ENCODE assay signal across 24 cellular contexts in genomic region chr1:200897188-200897710, GRCh38. TPM values are rescaled to one million over a fixed set of nuclear protein-coding genes. Genes with fewer than 3 reads are reported as not detected.
DNase-seq lines count a peak whose midpoint lies in the region; ATAC-seq, FAIRE-seq and TF ChIP-seq lines count a peak whose summit lies in the region.
"Had no signal": no experiment of that assay in that cellular context is flagged by ENCODE, and none has a peak within 500 bp of the region (broad histone marks: within the 10 kb centered on the region; RNA-seq: fewer than 3 reads in every experiment).

No MANE protein-coding gene starts in this region.

- H3K27ac ChIP-seq in hepatocyte (peak overlapping the region; percentile 100), rectal smooth muscle tissue (ENCODE audit: low read depth, low read length) (no peak overlapping the region)
- H3K27ac ChIP-seq: psoas muscle, WERI-Rb-1 had no signal

- H3K4me3 ChIP-seq in hepatocyte (no peak overlapping the region), rectal smooth muscle tissue (ENCODE audit: low read length) (peak overlapping the region; percentile 55)
- H3K4me3 ChIP-seq: psoas muscle had no signal

- TF ChIP-seq POLR2A in GM12891 (IDR thresholded peaks at IDR 0.05; ENCODE audit: low read depth, low read length): no peak

- no peak for FAIRE-seq in GM12891 (lab: Jason Lieb, UNC)

- peaks cover 13% of the 10 kb centered on the region for H3K4me1 Mint-ChIP-seq in T-helper 17 cell
- H3K4me1 Mint-ChIP-seq: central memory CD8-positive, alpha-beta T cell had no signal

- TF ChIP-seq CTCF in GM13976 (IDR thresholded peaks at IDR 0.05; ENCODE audit: borderline replicate concordance, control extremely low read depth, extremely low read depth, insufficient read depth, missing control alignments): no peak
- no peak for TF ChIP-seq CTCF in hepatocyte (IDR thresholded peaks at IDR 0.05; ENCODE audit: poor library complexity)

- ATAC-seq in T-helper 17 cell (no peak), HG03135 (IDR thresholded peaks at IDR 0.05; ENCODE audit: unreplicated experiment) (no peak)
- ATAC-seq: natural killer cell treated with Interleukin-12 subunit alpha and Interleukin-12 subunit beta and Interleukin-15 and Interleukin-18, amount 100 ng/mL, for 72 hours; psoas muscle had no signal

- peaks cover 18% of the 10 kb centered on the region for H3K27me3 Mint-ChIP-seq in T-helper 17 cell

- H3K4me1 ChIP-seq in hepatocyte (ENCODE audit: insufficient read depth) (peaks cover 41% of the 10 kb centered on the region), rectal smooth muscle tissue (ENCODE audit: control insufficient read depth, insufficient read depth, low read length) (no peaks in the 10 kb centered on the region)
- H3K4me1 ChIP-seq: psoas muscle had no signal

- peaks cover 56% of the 10 kb centered on the region for H3K79me2 ChIP-seq in hepatocyte

- H4K20me1 ChIP-seq in hepatocyte (ENCODE audit: insufficient read depth, poor library complexity, severe bottlenecking): peaks cover 10% of the 10 kb centered on the region

- H3K4me3 Mint-ChIP-seq in T-helper 17 cell: no peak overlapping the region
- H3K4me3 Mint-ChIP-seq: activated CD4-positive, alpha-beta memory T cell treated with anti-CD3 and anti-CD28 coated beads for 36 hours; CD4-positive, alpha-beta memory T cell; central memory CD8-positive, alpha-beta T cell; natural killer cell treated with Interleukin-12 subunit alpha and Interleukin-12 subunit beta and Interleukin-15 and Interleukin-18, amount 100 ng/mL, for 72 hours had no signal

- no peaks in the 10 kb centered on the region for H3K36me3 ChIP-seq in hepatocyte (replicated peaks; ENCODE audit: insufficient read depth, low read depth)
- H3K36me3 ChIP-seq in rectal smooth muscle tissue (ENCODE audit: control insufficient read depth, insufficient read depth, low read length): peaks cover 11% of the 10 kb centered on the region

- no peak overlapping the region for H2AFZ ChIP-seq in hepatocyte

- in situ Hi-C loops in GM13976 (cut with MboI; ENCODE audit: low sequenced_read_pairs, unreplicated experiment): no loop called here

- DNase-seq in GM13976 (ENCODE audit: low spot score): peak; percentile 23
- DNase-seq in T-helper 17 cell: no peak
- DNase-seq in hepatocyte (ENCODE audit: low spot score): peak; percentile 60
- DNase-seq in T-helper 2 cell: no peak
- no peak for DNase-seq in GM12891 (ENCODE audit: insufficient read length, low spot score)
- no peak for DNase-seq in amniotic stem cell (lab: John Stamatoyannopoulos, UW)
- DNase-seq: activated CD4-positive, alpha-beta memory T cell treated with anti-CD3 and anti-CD28 coated beads for 36 hours; activated naive CD4-positive, alpha-beta T cell; activated T-cell treated with anti-CD3 and anti-CD28 coated beads for 4 hours; amygdala; CD4-positive, alpha-beta memory T cell; effector memory CD4-positive, alpha-beta T cell; hypothalamus; NCI-H1105 treated with DMSO at 0.1 percent for 48 hours; NCI-H2107; NCI-H526 treated with DMSO at 0.1 percent for 48 hours; psoas muscle; WERI-Rb-1 had no signal

- no peak overlapping the region for H3K9ac ChIP-seq in rectal smooth muscle tissue (ENCODE audit: low read length)

- H3K4me2 ChIP-seq in hepatocyte: peak overlapping the region; percentile 89

- no peaks in the 10 kb centered on the region for H3K27me3 ChIP-seq in hepatocyte
- no peaks in the 10 kb centered on the region for H3K27me3 ChIP-seq in rectal smooth muscle tissue (ENCODE audit: control insufficient read depth, insufficient read depth, low read length)

- H3K36me3 Mint-ChIP-seq in T-helper 17 cell (ENCODE audit: low read depth): no peaks in the 10 kb centered on the region
- H3K36me3 Mint-ChIP-seq: activated CD4-positive, alpha-beta memory T cell treated with anti-CD3 and anti-CD28 coated beads for 36 hours; CD4-positive, alpha-beta memory T cell; natural killer cell treated with Interleukin-12 subunit alpha and Interleukin-12 subunit beta and Interleukin-15 and Interleukin-18, amount 100 ng/mL, for 72 hours had no signal

- no peaks in the 10 kb centered on the region for H3K9me3 ChIP-seq in T-helper 17 cell (ENCODE audit: control insufficient read depth, low read length, poor library complexity, severe bottlenecking)
- H3K9me3 ChIP-seq in hepatocyte (ENCODE audit: low read depth): no peaks in the 10 kb centered on the region
- H3K9me3 ChIP-seq: psoas muscle had no signal

- 75% methylated on average over 5 of the region's 6 CpGs for WGBS in hepatocyte (ENCODE audit: low lambda C conversion rate, missing lambda C conversion rate)

- peak overlapping the region; percentile 6 for H3K27ac Mint-ChIP-seq in T-helper 17 cell
- H3K27ac Mint-ChIP-seq: activated CD4-positive, alpha-beta memory T cell treated with anti-CD3 and anti-CD28 coated beads for 36 hours had no signal

- H3K9me2 ChIP-seq in hepatocyte (replicated peaks; ENCODE audit: insufficient read depth): no peaks in the 10 kb centered on the region

TF ChIP-seq in GM12891, 5 proteins besides CTCF, POLR2A, EP300 and RAD21:
- TF ChIP-seq POLR2AphosphoS5 (IDR thresholded peaks at IDR 0.05; ENCODE audit: low read depth, low read length): no peak
- no peak for TF ChIP-seq POU2F2 (IDR thresholded peaks at IDR 0.05; ENCODE audit: low read depth, low read length)
- TF ChIP-seq SPI1 (IDR thresholded peaks at IDR 0.05; ENCODE audit: low read depth, low read length): no peak
- no peak for TF ChIP-seq TAF1 (IDR thresholded peaks at IDR 0.05; ENCODE audit: low read depth, low read length)
- TF ChIP-seq PAX5 (IDR thresholded peaks at IDR 0.05; ENCODE audit: insufficient read depth, low read length, severe bottlenecking): no peak

RNA-seq across cellular contexts. Expression of gene INAVA, which starts 2.5 kb away (rescaled TPM):
- total RNA-seq in T-helper 17 cell (under 1 TPM; 0.25 to 0.39 TPM), hepatocyte (40.5 and 51.0 TPM in 2 replicates)
- polyA plus RNA-seq in hepatocyte: 60.8 and 79.7 TPM in 2 replicates
- polyA plus RNA-seq in GM12891 (2012; ENCODE audit: low read depth, missing spikeins): 4.5 TPM
- total RNA-seq: activated CD4-positive, alpha-beta memory T cell treated with anti-CD3 and anti-CD28 coated beads for 36 hours; psoas muscle; T-helper 1 cell treated with Interleukin-12 subunit alpha and Interleukin-12 subunit beta and Interleukin-4 antibody, amounts not matched to agents 30 ng/mL and 1 ng/mL, for 36 hours had no signal

RNA-seq across cellular contexts. Expression of gene GPR25, which starts 24.5 kb away (rescaled TPM):
- total RNA-seq in T-helper 17 cell (10 to 100 TPM; 10.9 to 18.3 TPM), hepatocyte (not detected in 2 replicates)
- polyA plus RNA-seq in hepatocyte: not detected in 2 replicates
- not detected for polyA plus RNA-seq in GM12891 (2012; ENCODE audit: low read depth, missing spikeins)
- total RNA-seq: activated CD4-positive, alpha-beta memory T cell treated with anti-CD3 and anti-CD28 coated beads for 36 hours; LHCN-M2; natural killer cell treated with Interleukin-12 subunit alpha and Interleukin-12 subunit beta and Interleukin-15 and Interleukin-18, amount 100 ng/mL, for 72 hours; psoas muscle; T-helper 1 cell treated with Interleukin-12 subunit alpha and Interleukin-12 subunit beta and Interleukin-4 antibody, amounts not matched to agents 30 ng/mL and 1 ng/mL, for 36 hours had no signal
- polyA plus RNA-seq: psoas muscle had no signal

Comparison
In these comparisons a context has a peak if more than half of its experiments do, and no peak if none do; other contexts are left out.
1. DNase-seq: peak in GM13976 (single experiment) and hepatocyte (single experiment); none in T-helper 17 cell (0 of 3), T-helper 2 cell (0 of 5), GM12891 (single experiment) and amniotic stem cell (single experiment).
2. RNA of gene INAVA, which starts 2.5 kb away (total RNA-seq): 40.5 to 51.0 TPM in hepatocyte; 0.25 to 0.39 TPM in T-helper 17 cell; every median in the first group is over 10 times any median in the second.
3. RNA of gene GPR25, which starts 24.5 kb away (total RNA-seq): 10.9 to 18.3 TPM in T-helper 17 cell; not detected in hepatocyte; every median in the first group is over 10 times any median in the second.